ENCODE assay signal across 8 cellular contexts in the genomic region with DNA sequence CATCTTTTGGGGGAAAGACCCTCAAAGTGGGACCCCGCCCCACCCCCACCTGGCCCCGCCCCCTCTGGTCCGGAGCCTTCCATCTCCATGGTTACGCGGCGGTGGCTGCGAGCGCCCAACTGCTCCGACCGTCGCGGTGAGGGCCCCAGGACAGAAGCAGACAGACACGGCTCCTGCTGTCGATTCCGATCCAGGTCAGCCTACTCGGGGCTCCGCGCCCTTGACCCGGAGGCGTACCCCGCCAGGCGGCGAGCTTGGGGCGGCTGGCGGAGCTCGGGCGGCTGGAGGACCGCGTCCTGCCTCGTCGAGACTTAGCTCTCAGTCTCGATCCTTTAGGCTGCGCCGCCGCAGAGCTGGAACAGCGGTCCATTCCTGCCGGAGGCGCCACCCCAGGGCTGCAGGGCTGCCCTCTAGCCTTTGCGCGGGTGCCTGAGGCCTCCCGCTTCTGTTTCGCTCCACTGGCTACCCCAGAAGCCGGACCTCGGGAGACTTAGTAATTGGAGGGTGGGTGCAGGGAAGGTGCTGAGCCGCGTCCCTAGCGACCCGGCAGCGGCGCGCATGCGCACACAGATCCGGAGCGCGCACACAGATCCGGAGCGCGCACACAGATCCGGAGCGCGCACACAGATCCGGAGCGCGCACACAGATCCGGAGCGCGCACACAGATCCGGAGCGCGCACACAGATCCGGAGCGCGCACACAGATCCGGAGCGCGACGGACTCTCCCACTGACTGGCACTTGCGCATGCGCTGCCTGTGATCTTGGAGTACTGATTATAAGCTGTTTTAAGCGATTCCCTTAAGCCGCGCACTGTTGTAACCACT. TPM values are rescaled to one million over a fixed set of nuclear protein-coding genes. Genes with fewer than 3 reads are reported as not detected.
DNase-seq lines count a peak whose midpoint lies in the region; ATAC-seq and TF ChIP-seq lines count a peak whose summit lies in the region.

TSS of gene CFAP206 (plus strand) at position 77 of the 825 bp plus-strand sequence. CDS start 1,868 bp downstream, outside the sequence.

- no peaks in the 10 kb centered on the region for H3K9me3 Mint-ChIP-seq in activated T-helper 1 cell treated with anti-CD3 and anti-CD28 coated beads, Interleukin-12 subunit alpha, Interleukin-12 subunit beta, Interleukin-2, Interleukin-4 antibody, amounts not matched to agents 30 ng/mL and 10 ng/mL and 1 ng/mL, durations not matched to agents 14 hours and 24 hours and 36 hours
- H3K9me3 Mint-ChIP-seq in naive thymus-derived CD4-positive, alpha-beta T cell = peaks cover 0 to 1% (median 0%) of the 10 kb centered on the region in 11 donors
- H3K9me3 Mint-ChIP-seq in stimulated activated effector memory CD8-positive, alpha-beta T cell treated with anti-CD3 and anti-CD28 coated beads, Interleukin-12 subunit alpha, Interleukin-12 subunit beta, amount 100 ng/mL, for 72 hours = no peaks in the 10 kb centered on the region

- peak within 1 kb of the TSS; percentile 76 for H3K27ac Mint-ChIP-seq in activated T-helper 1 cell treated with anti-CD3 and anti-CD28 coated beads, Interleukin-12 subunit alpha, Interleukin-12 subunit beta, Interleukin-2, Interleukin-4 antibody, amounts not matched to agents 30 ng/mL and 10 ng/mL and 1 ng/mL, durations not matched to agents 14 hours and 24 hours and 36 hours
- peak within 1 kb of the TSS in 8 of 9 donors; percentile 21 to 91 (median 70) for H3K27ac Mint-ChIP-seq in naive thymus-derived CD4-positive, alpha-beta T cell
- H3K27ac Mint-ChIP-seq in stimulated activated effector memory CD8-positive, alpha-beta T cell treated with anti-CD3 and anti-CD28 coated beads, Interleukin-12 subunit alpha, Interleukin-12 subunit beta, amount 100 ng/mL, for 72 hours = peak within 1 kb of the TSS; percentile 79

- CTCF ChIA-PET in Panc1 (lab: Charles Lee) = no interaction called here
- CTCF ChIA-PET in naive thymus-derived CD4-positive, alpha-beta T cell (lab: Charles Lee) = interaction anchor here (0.6 to 1.1 kb wide), 2 partner anchors 15 to 20 kb away, joined by 3 to 4 read pairs; no protein-coding TSS in a partner anchor

- H3K4me1 ChIP-seq in Panc1 (ENCODE audit: control insufficient read depth, insufficient read depth, low read length) = peaks cover 7% of the 10 kb centered on the region; the same call in 1 of the 2 replicates
- H3K4me1 ChIP-seq in naive thymus-derived CD4-positive, alpha-beta T cell (ENCODE audit: control insufficient read depth in 2 of 2, insufficient read depth in 2 of 2, low read length in 2 of 2) = peaks cover 0 to 5% of the 10 kb centered on the region in 2 donors

- no TSS peak for BruUV-seq in Panc1 (replicated peaks; lab: Mats Ljungman, UMichigan)

- peak within 1 kb of the TSS; percentile 89 to 95 for H3K4me3 ChIP-seq in Panc1 (ENCODE audit: low read depth in 2 of 2, low read length in 2 of 2)
- H3K4me3 ChIP-seq in naive thymus-derived CD4-positive, alpha-beta T cell (ENCODE audit: low read length) = peak within 1 kb of the TSS; percentile 98

- ATAC-seq in GM21737 (IDR thresholded peaks at IDR 0.05; ENCODE audit: unreplicated experiment) (peak; percentile 77), Panc1 (peak; percentile 95)
- peak; percentile 91 for ATAC-seq in naive thymus-derived CD4-positive, alpha-beta T cell
- ATAC-seq in stimulated activated effector memory CD8-positive, alpha-beta T cell treated with anti-CD3 and anti-CD28 coated beads, Interleukin-12 subunit alpha, Interleukin-12 subunit beta, amount 100 ng/mL, for 72 hours = peak; percentile 91

- intact Hi-C loops in Panc1 (cut with micrococcal nuclease; ENCODE audit: unreplicated experiment) = loop anchor here (5.0 kb wide), 1 partner anchor 64 kb away; the partner anchor contains the start of gene SLC35A1
- intact Hi-C loops in activated T-helper 1 cell treated with anti-CD3 and anti-CD28 coated beads, Interleukin-12 subunit alpha, Interleukin-12 subunit beta, Interleukin-2, Interleukin-4 antibody, amounts not matched to agents 30 ng/mL and 10 ng/mL and 1 ng/mL, durations not matched to agents 14 hours and 24 hours and 36 hours (cut with micrococcal nuclease) = loop anchor here (1.0 to 5.0 kb wide), 8 partner anchors 15 to 1554 kb away; partner anchors contain the start of genes AKIRIN2, ORC3, RNGTT and SLC35A1
- intact Hi-C loops in naive thymus-derived CD4-positive, alpha-beta T cell (cut with micrococcal nuclease) = loop anchor here (1.0 to 10.0 kb wide), 14 partner anchors 15 to 1947 kb away; partner anchors contain the start of genes AKIRIN2 (in 2 of the 2), ORC3 (in 2 of the 2), PNRC1 (in 2 of the 2) and SLC35A1 (in 2 of the 2)

- DNase-seq in DMS79 (lab: John Stamatoyannopoulos, UW) (peak; percentile 61), KG1 (lab: John Stamatoyannopoulos, UW) (peak; percentile 87), Panc1 (ENCODE audit: low read depth, low spot score) (peak; percentile 51), fibroblast of gingiva (ENCODE audit: low read depth) (peak; percentile 76)
- DNase-seq in activated T-helper 1 cell treated with anti-CD3 and anti-CD28 coated beads, Interleukin-12 subunit alpha, Interleukin-12 subunit beta, Interleukin-2, Interleukin-4 antibody, amounts not matched to agents 30 ng/mL and 10 ng/mL and 1 ng/mL, durations not matched to agents 14 hours and 24 hours and 36 hours (ENCODE audit: low spot score) = peak; percentile 66
- DNase-seq in naive thymus-derived CD4-positive, alpha-beta T cell = peak; percentile 75 to 87 (median 81)
- DNase-seq in stimulated activated effector memory CD8-positive, alpha-beta T cell treated with anti-CD3 and anti-CD28 coated beads, Interleukin-12 subunit alpha, Interleukin-12 subunit beta, amount 100 ng/mL, for 72 hours (ENCODE audit: low spot score in 2 of 2) = peak; percentile 67 to 93

- peak within 1 kb of the TSS; percentile 97 for H3K27ac ChIP-seq in Panc1 (ENCODE audit: low read length)
- peak within 1 kb of the TSS; percentile 75 for H3K27ac ChIP-seq in naive thymus-derived CD4-positive, alpha-beta T cell (ENCODE audit: low read depth, low read length)

- POLR2A ChIA-PET in Panc1 (lab: Charles Lee) = interaction anchor here (0.5 to 0.8 kb wide), 7 partner anchors 8 to 1948 kb away, joined by 3 to 5 read pairs (median 4); no protein-coding TSS in a partner anchor
- POLR2A ChIA-PET in naive thymus-derived CD4-positive, alpha-beta T cell (lab: Charles Lee) = interaction anchor here (0.7 to 1.2 kb wide), 4 partner anchors 10 to 1729 kb away, joined by 3 to 4 read pairs (median 4); no protein-coding TSS in a partner anchor

- peak within 1 kb of the TSS; percentile 84 for H3K4me3 Mint-ChIP-seq in activated T-helper 1 cell treated with anti-CD3 and anti-CD28 coated beads, Interleukin-12 subunit alpha, Interleukin-12 subunit beta, Interleukin-2, Interleukin-4 antibody, amounts not matched to agents 30 ng/mL and 10 ng/mL and 1 ng/mL, durations not matched to agents 14 hours and 24 hours and 36 hours
- H3K4me3 Mint-ChIP-seq in naive thymus-derived CD4-positive, alpha-beta T cell = peak within 1 kb of the TSS; percentile 76 to 94 (median 88)
- peak within 1 kb of the TSS; percentile 77 for H3K4me3 Mint-ChIP-seq in stimulated activated effector memory CD8-positive, alpha-beta T cell treated with anti-CD3 and anti-CD28 coated beads, Interleukin-12 subunit alpha, Interleukin-12 subunit beta, amount 100 ng/mL, for 72 hours

- in situ Hi-C loops in Panc1 (cut with HindIII; ENCODE audit: low pct_unique_long_range_greater_than_20kb, low sequenced_read_pairs) = no loop called here

- no peaks in the 10 kb centered on the region for H3K27me3 ChIP-seq in Panc1 (ENCODE audit: control insufficient read depth, insufficient read depth, low read length)
- H3K27me3 ChIP-seq in naive thymus-derived CD4-positive, alpha-beta T cell (ENCODE audit: control insufficient read depth in 2 of 2, insufficient read depth in 2 of 2, low read length in 2 of 2) = no peaks in the 10 kb centered on the region

- no peaks in the 10 kb centered on the region for H3K36me3 Mint-ChIP-seq in activated T-helper 1 cell treated with anti-CD3 and anti-CD28 coated beads, Interleukin-12 subunit alpha, Interleukin-12 subunit beta, Interleukin-2, Interleukin-4 antibody, amounts not matched to agents 30 ng/mL and 10 ng/mL and 1 ng/mL, durations not matched to agents 14 hours and 24 hours and 36 hours (ENCODE audit: low read depth)
- no peaks in the 10 kb centered on the region for H3K36me3 Mint-ChIP-seq in naive thymus-derived CD4-positive, alpha-beta T cell
- H3K36me3 Mint-ChIP-seq in stimulated activated effector memory CD8-positive, alpha-beta T cell treated with anti-CD3 and anti-CD28 coated beads, Interleukin-12 subunit alpha, Interleukin-12 subunit beta, amount 100 ng/mL, for 72 hours = peaks cover 8% of the 10 kb centered on the region

- peaks cover 28% of the 10 kb centered on the region for H3K27me3 Mint-ChIP-seq in activated T-helper 1 cell treated with anti-CD3 and anti-CD28 coated beads, Interleukin-12 subunit alpha, Interleukin-12 subunit beta, Interleukin-2, Interleukin-4 antibody, amounts not matched to agents 30 ng/mL and 10 ng/mL and 1 ng/mL, durations not matched to agents 14 hours and 24 hours and 36 hours (ENCODE audit: insufficient read depth)
- H3K27me3 Mint-ChIP-seq in naive thymus-derived CD4-positive, alpha-beta T cell = peaks cover 18 to 47% (median 23%) of the 10 kb centered on the region in 5 donors

- no peaks in the 10 kb centered on the region for H3K9me3 ChIP-seq in Panc1 (ENCODE audit: control insufficient read depth, insufficient read depth, low read depth, low read length)
- no peaks in the 10 kb centered on the region for H3K9me3 ChIP-seq in naive thymus-derived CD4-positive, alpha-beta T cell (ENCODE audit: control insufficient read depth in 2 of 3, low read length in 3 of 3)

- peaks cover 16% of the 10 kb centered on the region for H3K4me1 Mint-ChIP-seq in activated T-helper 1 cell treated with anti-CD3 and anti-CD28 coated beads, Interleukin-12 subunit alpha, Interleukin-12 subunit beta, Interleukin-2, Interleukin-4 antibody, amounts not matched to agents 30 ng/mL and 10 ng/mL and 1 ng/mL, durations not matched to agents 14 hours and 24 hours and 36 hours (ENCODE audit: low read depth)
- H3K4me1 Mint-ChIP-seq in naive thymus-derived CD4-positive, alpha-beta T cell = peaks cover 0 to 7% (median 5%) of the 10 kb centered on the region in 7 donors
- no peaks in the 10 kb centered on the region for H3K4me1 Mint-ChIP-seq in stimulated activated effector memory CD8-positive, alpha-beta T cell treated with anti-CD3 and anti-CD28 coated beads, Interleukin-12 subunit alpha, Interleukin-12 subunit beta, amount 100 ng/mL, for 72 hours

- TF ChIP-seq CTCF in Panc1 (IDR thresholded peaks at IDR 0.05) = peak; percentile 24; the same call in 1 of the 2 replicates

- no peaks in the 10 kb centered on the region for H3K36me3 ChIP-seq in Panc1 (ENCODE audit: control insufficient read depth, insufficient read depth, low read length)
- peaks cover 0 to 5% (median 0%) of the 10 kb centered on the region in 3 experiments for H3K36me3 ChIP-seq in naive thymus-derived CD4-positive, alpha-beta T cell (ENCODE audit: control insufficient read depth in 2 of 3, insufficient read depth in 3 of 3, low read length in 3 of 3)

RNA-seq across cellular contexts. Expression of gene CFAP206, which starts in this region (rescaled TPM):
- total RNA-seq in Panc1 (2021; ENCODE audit: unreplicated experiment) = 2.4 TPM
- polyA plus RNA-seq in Panc1 (2012; ENCODE audit: insufficient read length) = 1.4 TPM
- total RNA-seq in activated T-helper 1 cell treated with anti-CD3 and anti-CD28 coated beads, Interleukin-12 subunit alpha, Interleukin-12 subunit beta, Interleukin-2, Interleukin-4 antibody, amounts not matched to agents 30 ng/mL and 10 ng/mL and 1 ng/mL, durations not matched to agents 14 hours and 24 hours and 36 hours = 0.20 TPM in 1 of 2 replicates, not detected in the other
- not detected for total RNA-seq in naive thymus-derived CD4-positive, alpha-beta T cell
- not detected for polyA plus RNA-seq in naive thymus-derived CD4-positive, alpha-beta T cell

Comparison
In these comparisons a context has a peak if more than half of its experiments do, and no peak if none do; other contexts are left out.
1. Peak in every context shown above with its lines: DNase-seq, ATAC-seq, H3K4me3 ChIP-seq and H3K27ac ChIP-seq.
2. Peak in DNase-seq in activated T-helper 1 cell treated with anti-CD3 and anti-CD28 coated beads, Interleukin-12 subunit alpha, Interleukin-12 subunit beta, Interleukin-2, Interleukin-4 antibody, amounts not matched to agents 30 ng/mL and 10 ng/mL and 1 ng/mL, durations not matched to agents 14 hours and 24 hours and 36 hours; RNA of the gene not detected or under 1 TPM.
3. Peak in DNase-seq, ATAC-seq, H3K4me3 ChIP-seq and H3K27ac ChIP-seq in naive thymus-derived CD4-positive, alpha-beta T cell; RNA of the gene not detected or under 1 TPM.